In genomic region chr6:25745836-25746235, GRCh38 we compare ENCODE assay signal across 22 cellular contexts. TPM values are rescaled to one million over a fixed set of nuclear protein-coding genes. Genes with fewer than 3 reads are reported as not detected.
"Had no signal": no experiment of that assay in that cellular context is flagged by ENCODE, and none has a peak within 500 bp of the region (broad histone marks: within the 10 kb centered on the region; RNA-seq: fewer than 3 reads in every experiment).

No MANE protein-coding gene starts in this region.

- DNase-seq: Karpas-422, KG1, MG63, NCI-H1092, NCI-H1105 treated with DMSO at 0.1 percent for 48 hours, NCI-H1417 treated with DMSO at 0.1 percent for 48 hours, NCI-H146, NCI-H1694 treated with DMSO at 0.1 percent for 48 hours, NCI-H1930, NCI-H2081, NCI-H2107, NCI-H2227 treated with DMSO at 0.1 percent for 48 hours, NCI-H524, NCI-H526 treated with DMSO at 0.1 percent for 48 hours, NCI-H748 treated with DMSO at 0.1 percent for 48 hours, Right ventricle myocardium superior, RPMI8226, SIG-M5 had no signal

- H3K4me1 ChIP-seq: SJSA1 had no signal

- H3K27me3 ChIP-seq: MG63, SJSA1 had no signal

- H3K4me3 ChIP-seq: MG63, SJSA1, SK-N-MC had no signal

- H3K9me3 ChIP-seq: MG63, SJSA1 had no signal

- H3K27ac ChIP-seq: SJSA1, SK-N-MC had no signal

- H3K36me3 ChIP-seq: MG63, SJSA1 had no signal

RNA-seq across cellular contexts. Expression of gene SLC17A4, which starts 8.7 kb away (rescaled TPM):
- total RNA-seq: NCI-H460, Right ventricle myocardium superior, SJSA1 had no signal
- polyA plus RNA-seq: IgD-negative memory B cell had no signal
